ENCODE assay signal across 8 cellular contexts in the genomic region with DNA sequence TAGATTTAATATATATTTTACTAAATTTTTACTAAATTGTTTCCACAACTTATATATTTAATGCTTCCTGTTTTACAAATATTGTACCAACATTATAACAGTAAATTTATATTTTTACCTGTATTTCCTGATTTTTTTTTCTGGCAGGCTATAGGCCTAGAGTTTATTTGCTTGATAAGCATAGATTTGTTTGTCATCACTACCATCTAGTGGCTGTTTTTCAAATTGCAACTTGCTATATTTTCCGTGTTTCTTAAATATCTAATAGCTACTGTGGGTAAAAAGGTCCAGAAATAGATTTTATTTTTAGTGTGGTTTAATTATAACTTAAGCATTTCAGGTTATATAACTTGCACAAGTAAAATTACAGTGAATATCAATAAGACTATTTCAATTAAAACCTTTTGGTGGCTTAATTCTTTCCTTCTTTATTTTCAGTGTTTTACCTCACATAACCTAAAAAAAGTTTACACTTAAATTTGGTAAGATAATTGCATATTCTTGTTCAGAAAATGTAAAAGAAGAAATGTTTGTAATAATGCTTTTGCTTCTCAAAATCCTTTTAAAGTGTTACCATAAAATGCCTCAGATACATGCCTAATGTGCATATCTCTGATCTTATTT.
A peak's percentile ranks its signal among the peaks of the same experiment; 100 is the strongest.
DNase-seq lines count a peak whose midpoint lies in the region; ATAC-seq and TF ChIP-seq lines count a peak whose summit lies in the region.

No MANE protein-coding gene starts in this region.

- H3K27ac Mint-ChIP-seq in activated CD8-positive, alpha-beta memory T cell treated with anti-CD3 and anti-CD28 coated beads, Interleukin-2, amount 10 ng/mL, durations not matched to agents 7 days and 5 days = no peak overlapping the region
- no peak overlapping the region for H3K27ac Mint-ChIP-seq in HFFc6

- H3K4me1 ChIP-seq in ascending aorta (no peaks in the 10 kb centered on the region), transverse colon (peaks cover 0 to 7% (median 0%) of the 10 kb centered on the region in 4 donors)

- ATAC-seq in activated CD8-positive, alpha-beta memory T cell treated with anti-CD3 and anti-CD28 coated beads, Interleukin-2, amount 10 ng/mL, durations not matched to agents 7 days and 5 days = peak; percentile 45

- CTCF ChIA-PET in activated CD8-positive, alpha-beta memory T cell treated with anti-CD3 and anti-CD28 coated beads, Interleukin-2, amount 10 ng/mL, durations not matched to agents 7 days and 5 days (lab: Charles Lee) = interaction anchor here (0.6 to 5.5 kb wide), 18 partner anchors 12 to 346 kb away, joined by 3 to 129 read pairs (median 4); a partner anchor contains a TSS

- DNase-seq in activated CD8-positive, alpha-beta memory T cell treated with anti-CD3 and anti-CD28 coated beads, Interleukin-2, amount 10 ng/mL, durations not matched to agents 7 days and 5 days = no peak
- no peak for DNase-seq in activated CD8-positive, alpha-beta memory T cell treated with anti-CD3 and anti-CD28 coated beads, Interleukin-2, amount 50 U/mL, for 4 hours
- peak; percentile 75 for DNase-seq in HFFc6
- peak; percentile 76 for DNase-seq in NCI-H1694 treated with DMSO at 0.1 percent for 48 hours (lab: John Stamatoyannopoulos, UW)
- DNase-seq in ascending aorta (ENCODE audit: low spot score in 2 of 2) = no peak
- peak; percentile 95 for DNase-seq in inferior parietal cortex (ENCODE audit: extremely low spot score)
- no peak for DNase-seq in transverse colon
- no peak for DNase-seq in lower leg skin (ENCODE audit: low spot score in 2 of 2)

- TF ChIP-seq POLR2A in transverse colon (IDR thresholded peaks at IDR 0.05) (no peak), lower leg skin (IDR thresholded peaks at IDR 0.05) (no peak)

- TF ChIP-seq EP300 in transverse colon (IDR thresholded peaks at IDR 0.05; ENCODE audit: low read depth) = no peak

- H3K9me3 ChIP-seq in ascending aorta (no peaks in the 10 kb centered on the region), transverse colon (no peaks in the 10 kb centered on the region)

- H3K36me3 ChIP-seq in ascending aorta (peaks cover 0 to 3% of the 10 kb centered on the region in 2 donors), transverse colon (peaks cover 0 to 3% (median 0%) of the 10 kb centered on the region in 4 donors)

- intact Hi-C loops in ascending aorta (cut with DNase I) (loop anchor here (1.0 kb wide), 1 partner anchor 116 kb away; no protein-coding TSS in a partner anchor), transverse colon (cut with DNase I; ENCODE audit: low total_unique reads) (loop anchor here (2.0 kb wide), 1 partner anchor 119 kb away; no protein-coding TSS in a partner anchor), lower leg skin (cut with DNase I; ENCODE audit: low total_unique reads) (no loop called here)

- H3K4me3 ChIP-seq in ascending aorta = no peak overlapping the region
- H3K4me3 ChIP-seq in transverse colon = no peak overlapping the region
- H3K4me3 ChIP-seq in lower leg skin (ENCODE audit: low read depth, poor library complexity, severe bottlenecking) = no peak overlapping the region

- TF ChIP-seq CTCF in HFFc6 (IDR thresholded peaks at IDR 0.05) (peak; percentile 95), ascending aorta (IDR thresholded peaks at IDR 0.05) (peak; percentile 61 to 84 (median 82)), transverse colon (IDR thresholded peaks at IDR 0.05) (peak; percentile 88 to 93 (median 89)), lower leg skin (IDR thresholded peaks at IDR 0.05) (peak in 1 of 3 donors; percentile 54)

- peaks cover 9% of the 10 kb centered on the region for H3K4me1 Mint-ChIP-seq in activated CD8-positive, alpha-beta memory T cell treated with anti-CD3 and anti-CD28 coated beads, Interleukin-2, amount 10 ng/mL, durations not matched to agents 7 days and 5 days
- H3K4me1 Mint-ChIP-seq in HFFc6 (ENCODE audit: low read depth) = no peaks in the 10 kb centered on the region

- H3K27me3 ChIP-seq in ascending aorta (no peaks in the 10 kb centered on the region), transverse colon (no peaks in the 10 kb centered on the region)

- H3K9me3 Mint-ChIP-seq in activated CD8-positive, alpha-beta memory T cell treated with anti-CD3 and anti-CD28 coated beads, Interleukin-2, amount 10 ng/mL, durations not matched to agents 7 days and 5 days (ENCODE audit: low read depth) = no peaks in the 10 kb centered on the region
- H3K9me3 Mint-ChIP-seq in HFFc6 = no peaks in the 10 kb centered on the region

- H3K27me3 Mint-ChIP-seq in activated CD8-positive, alpha-beta memory T cell treated with anti-CD3 and anti-CD28 coated beads, Interleukin-2, amount 10 ng/mL, durations not matched to agents 7 days and 5 days = no peaks in the 10 kb centered on the region
- H3K27me3 Mint-ChIP-seq in HFFc6 (ENCODE audit: insufficient read depth) = peaks cover 3% of the 10 kb centered on the region

- H3K27ac ChIP-seq in ascending aorta (no peak overlapping the region), transverse colon (no peak overlapping the region)

- H3K4me3 Mint-ChIP-seq in activated CD8-positive, alpha-beta memory T cell treated with anti-CD3 and anti-CD28 coated beads, Interleukin-2, amount 10 ng/mL, durations not matched to agents 7 days and 5 days = no peak overlapping the region
- H3K4me3 Mint-ChIP-seq in HFFc6 = no peak overlapping the region

- in situ Hi-C loops in transverse colon (cut with MboI; ENCODE audit: low pct_ligation_motif_present in 1 of 4, low pct_unique_long_range_greater_than_20kb in 1 of 4, low sequenced_read_pairs in 3 of 4) = no loop called here

- peaks cover 29% of the 10 kb centered on the region for H3K36me3 Mint-ChIP-seq in activated CD8-positive, alpha-beta memory T cell treated with anti-CD3 and anti-CD28 coated beads, Interleukin-2, amount 10 ng/mL, durations not matched to agents 7 days and 5 days
- H3K36me3 Mint-ChIP-seq in HFFc6 (ENCODE audit: low read depth) = peaks cover 14% of the 10 kb centered on the region

- 0% methylated on average over 1 of the region's 1 CpG for WGBS in transverse colon (ENCODE audit: low coverage in 1 of 2), 2 donors
- 0% methylated on average over 1 of the region's 1 CpG for WGBS in lower leg skin, 2 donors

Comparison
In these comparisons a context has a peak if more than half of its experiments do, and no peak if none do; other contexts are left out.
1. DNase-seq: peak in HFFc6 (single experiment), NCI-H1694 treated with DMSO at 0.1 percent for 48 hours (single experiment) and inferior parietal cortex (single experiment); none in activated CD8-positive, alpha-beta memory T cell treated with anti-CD3 and anti-CD28 coated beads, Interleukin-2, amount 10 ng/mL, durations not matched to agents 7 days and 5 days (single experiment), activated CD8-positive, alpha-beta memory T cell treated with anti-CD3 and anti-CD28 coated beads, Interleukin-2, amount 50 U/mL, for 4 hours (single experiment), ascending aorta (0 of 2), transverse colon (single experiment) and lower leg skin (0 of 2).